Comparison of ENCODE assay signal across 8 cellular contexts in the genomic region with DNA sequence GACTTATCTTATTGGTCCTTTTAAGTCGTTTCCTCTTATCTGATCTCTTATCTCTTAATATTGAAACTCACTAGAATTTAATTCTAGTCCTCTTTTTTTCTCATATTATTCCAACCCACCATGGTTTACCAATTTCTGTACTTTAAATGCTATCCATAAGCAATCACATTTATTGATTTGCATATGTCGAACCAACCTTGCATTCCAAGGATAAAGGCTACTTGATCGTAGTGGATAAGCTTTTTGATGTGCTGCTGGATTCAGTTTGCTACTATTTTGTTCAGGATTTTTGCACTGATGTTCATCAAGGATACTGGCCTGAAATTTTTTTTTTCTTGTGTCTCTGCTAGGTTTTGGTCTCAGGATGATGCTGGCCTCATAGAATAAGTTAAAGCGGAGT. TPM values are rescaled to one million over a fixed set of nuclear protein-coding genes. Genes with fewer than 3 reads are reported as not detected.
"Had no signal": no experiment of that assay in that cellular context is flagged by ENCODE, and none has a peak within 500 bp of the region (broad histone marks: within the 10 kb centered on the region; RNA-seq: fewer than 3 reads in every experiment).

No MANE protein-coding gene starts in this region.

- FAIRE-seq: G401.6, GM12878, GM12891, GM12892, GM18507, GM19239 had no signal

- ATAC-seq: GM12878 had no signal

- H3K4me3 ChIP-seq: GM12878 had no signal

- DNase-seq: GDM1, GF-D8 had no signal

RNA-seq across cellular contexts. Expression of gene DEFB125, which starts 7.7 kb away (rescaled TPM):
- total RNA-seq: GM12878 had no signal
- polyA plus RNA-seq: GM12878 had no signal

RNA-seq across cellular contexts. Expression of gene DEFB126, which starts 47.2 kb away (rescaled TPM):
- total RNA-seq: GM12878 had no signal
- polyA plus RNA-seq: GM12878 had no signal
